ENCODE assay signal across 15 cellular contexts in genomic region chr10:122999347-122999746, GRCh38. TPM values are rescaled to one million over a fixed set of nuclear protein-coding genes. Genes with fewer than 3 reads are reported as not detected.
DNase-seq lines count a peak whose midpoint lies in the region; ATAC-seq, FAIRE-seq and TF ChIP-seq lines count a peak whose summit lies in the region.
"Had no signal": no experiment of that assay in that cellular context is flagged by ENCODE, and none has a peak within 500 bp of the region (broad histone marks: within the 10 kb centered on the region; RNA-seq: fewer than 3 reads in every experiment).

No MANE protein-coding gene starts in this region.

- no peak overlapping the region for H4K12ac ChIP-seq in trophoblast cell (ENCODE audit: low read depth, low read length)

- H3K4me1 Mint-ChIP-seq in activated T-cell treated with anti-CD3 and anti-CD28 coated beads, Interleukin-2, amount 50 U/mL, for 72 hours (ENCODE audit: low read depth) = peaks cover 21% of the 10 kb centered on the region

- no peaks in the 10 kb centered on the region for H3K27me3 Mint-ChIP-seq in activated T-cell treated with anti-CD3 and anti-CD28 coated beads, Interleukin-2, amount 50 U/mL, for 72 hours (ENCODE audit: low read depth)

- H3K23ac ChIP-seq in trophoblast cell (ENCODE audit: low read length) = no peak overlapping the region

- H3K79me2 ChIP-seq in trophoblast cell (ENCODE audit: control insufficient read depth, insufficient read depth, low read length, poor library complexity) = no peaks in the 10 kb centered on the region

- H3K4me3 ChIP-seq in bronchial epithelial cell (ENCODE audit: low read depth, low read length) = no peak overlapping the region
- no peak overlapping the region for H3K4me3 ChIP-seq in small intestine (ENCODE audit: low read depth in 1 of 2, low read length in 2 of 2)
- no peak overlapping the region for H3K4me3 ChIP-seq in trophoblast cell (ENCODE audit: low read depth, low read length)
- H3K4me3 ChIP-seq: psoas muscle, thyroid gland had no signal

- no peak for ATAC-seq in activated T-cell treated with anti-CD3 and anti-CD28 coated beads, Interleukin-2, amount 50 U/mL, for 72 hours (replicated peaks in 1 of 2)
- ATAC-seq: psoas muscle had no signal

- H3K14ac ChIP-seq in trophoblast cell (ENCODE audit: low read length) = no peak overlapping the region

- H3K9me3 ChIP-seq in small intestine (ENCODE audit: control insufficient read depth, low read depth) (no peaks in the 10 kb centered on the region), trophoblast cell (ENCODE audit: insufficient read depth, low read depth, low read length) (no peaks in the 10 kb centered on the region)
- H3K9me3 ChIP-seq: psoas muscle, thyroid gland had no signal

- no peak overlapping the region for H3K18ac ChIP-seq in trophoblast cell (ENCODE audit: low read length)

- H4K8ac ChIP-seq in trophoblast cell (ENCODE audit: low read depth, low read length) = no peak overlapping the region

- peaks cover 3 to 18% of the 10 kb centered on the region in 2 donors for H3K36me3 Mint-ChIP-seq in activated T-cell treated with anti-CD3 and anti-CD28 coated beads, Interleukin-2, amount 50 U/mL, for 72 hours (ENCODE audit: insufficient read depth in 2 of 2)

- peak overlapping the region; percentile 55 for H3K27ac Mint-ChIP-seq in activated T-cell treated with anti-CD3 and anti-CD28 coated beads, Interleukin-2, amount 50 U/mL, for 72 hours

- WGBS in small intestine, 3 donors = 25 to 49% (median 28%) methylated on average over 3 of the region's 3 CpGs
- WGBS in trophoblast cell (ENCODE audit: extremely low coverage, insufficient coverage, insufficient read length) = no CpG with 5 or more reads among the region's 3 CpGs

- no peak overlapping the region for H3K27ac ChIP-seq in small intestine (ENCODE audit: low read depth in 1 of 2, low read length in 1 of 2)
- no peak overlapping the region for H3K27ac ChIP-seq in trophoblast cell (ENCODE audit: low read depth, low read length)
- H3K27ac ChIP-seq: psoas muscle, thyroid gland had no signal

- no peak overlapping the region for H3K9ac ChIP-seq in trophoblast cell (ENCODE audit: low read length)

- H3K36me3 ChIP-seq in bronchial epithelial cell (ENCODE audit: control insufficient read depth, insufficient read depth, low read length) (peaks cover 12% of the 10 kb centered on the region), small intestine (ENCODE audit: control insufficient read depth in 2 of 2, insufficient read depth in 2 of 2, low read length in 2 of 2) (peaks cover 4 to 10% of the 10 kb centered on the region in 2 donors), trophoblast cell (ENCODE audit: control insufficient read depth in 1 of 2, insufficient read depth in 2 of 2, low read length in 2 of 2) (peaks cover 0 to 8% of the 10 kb centered on the region in 2 experiments)

- H3K27me3 ChIP-seq in bronchial epithelial cell (ENCODE audit: control insufficient read depth, insufficient read depth, low read length) (no peaks in the 10 kb centered on the region), small intestine (ENCODE audit: control insufficient read depth in 2 of 2, insufficient read depth in 2 of 2, low read length in 2 of 2) (no peaks in the 10 kb centered on the region), trophoblast cell (ENCODE audit: insufficient read depth, low read length) (no peaks in the 10 kb centered on the region)
- H3K27me3 ChIP-seq: thyroid gland had no signal

- no peak overlapping the region for H2AK5ac ChIP-seq in trophoblast cell (ENCODE audit: low read length)

- H3K4me3 Mint-ChIP-seq in activated T-cell treated with anti-CD3 and anti-CD28 coated beads, Interleukin-2, amount 50 U/mL, for 72 hours = no peak overlapping the region

- H3K4me2 ChIP-seq in trophoblast cell (ENCODE audit: low read length) = no peak overlapping the region

- TF ChIP-seq CTCF in bronchial epithelial cell (IDR thresholded peaks at IDR 0.05; ENCODE audit: insufficient read depth, low read length, severe bottlenecking) = no peak

- H2AFZ ChIP-seq in trophoblast cell (ENCODE audit: insufficient read depth, low read length, poor library complexity) = no peak overlapping the region

- no peak overlapping the region for H2BK5ac ChIP-seq in trophoblast cell (ENCODE audit: low read depth, low read length, poor library complexity)

- H2BK120ac ChIP-seq in trophoblast cell (ENCODE audit: insufficient read depth, low read length, poor library complexity) = no peak overlapping the region

- H3K9me3 Mint-ChIP-seq in activated T-cell treated with anti-CD3 and anti-CD28 coated beads, Interleukin-2, amount 50 U/mL, for 72 hours = no peaks in the 10 kb centered on the region

- H2BK12ac ChIP-seq in trophoblast cell (ENCODE audit: low read length) = no peak overlapping the region

- H3K4me1 ChIP-seq in small intestine (ENCODE audit: control insufficient read depth in 2 of 2, insufficient read depth in 1 of 2, low read depth in 1 of 2, low read length in 1 of 2) (no peaks in the 10 kb centered on the region), trophoblast cell (ENCODE audit: control insufficient read depth in 1 of 2, insufficient read depth in 2 of 2, low read length in 2 of 2) (no peaks in the 10 kb centered on the region)

- H3K4ac ChIP-seq in trophoblast cell (ENCODE audit: low read depth, low read length) = no peak overlapping the region

- DNase-seq in activated T-cell treated with anti-CD3 and anti-CD28 coated beads, Interleukin-2, amount 50 U/mL, for 72 hours = no peak
- DNase-seq in activated T-cell treated with anti-CD3 and anti-CD28 coated beads for 4 hours (no peak), NCI-H146 treated with DMSO at 0.1 percent for 48 hours (lab: John Stamatoyannopoulos, UW; ENCODE audit: unreplicated experiment) (peak; percentile 15), bronchial epithelial cell (ENCODE audit: low read depth) (peak; percentile 25), small intestine (peak; percentile 11), SIG-M5 treated with dmso at 0.1 percent for 504 hours (lab: John Stamatoyannopoulos, UW; ENCODE audit: unreplicated experiment) (no peak), trophoblast cell (no peak), Ammon's horn (ENCODE audit: low spot score) (no peak)
- DNase-seq: activated gamma-delta T cell treated with Interleukin-2 at 50 U/mL for 16 hours, DND-41, islet precursor cell, NCI-H524 treated with DMSO at 0.1 percent for 48 hours, psoas muscle, SIG-M5, thyroid gland had no signal

- H3K79me1 ChIP-seq in trophoblast cell (ENCODE audit: low read length) = no peaks in the 10 kb centered on the region

- no peak overlapping the region for H4K91ac ChIP-seq in trophoblast cell (ENCODE audit: low read depth, low read length)

- FAIRE-seq in bronchial epithelial cell (lab: Jason Lieb, UNC) (no peak), small intestine (lab: Jason Lieb, UNC) (no peak)

RNA-seq across cellular contexts. Expression of gene IKZF5, which starts 9.2 kb away (rescaled TPM):
- 10 to 100 TPM; 13.2 to 15.2 TPM for total RNA-seq in activated T-cell treated with anti-CD3 and anti-CD28 coated beads, Interleukin-2, amount 50 U/mL, for 72 hours
- total RNA-seq in bronchial epithelial cell = 1.9 and 2.1 TPM in 2 replicates
- polyA plus RNA-seq in small intestine = 10 to 100 TPM in 1 of 3 donors, 1 to 10 TPM in 2; 5.1 to 17.0 (median 7.0) TPM
- 8.3 and 9.9 TPM in 2 replicates for polyA plus RNA-seq in trophoblast cell (2013)

RNA-seq across cellular contexts. Expression of gene ACADSB, which starts 9.5 kb away (rescaled TPM):
- total RNA-seq in activated T-cell treated with anti-CD3 and anti-CD28 coated beads, Interleukin-2, amount 50 U/mL, for 72 hours = 10 to 100 TPM; 24.4 to 29.8 TPM
- total RNA-seq in bronchial epithelial cell = 3.4 and 5.4 TPM in 2 replicates
- polyA plus RNA-seq in small intestine = 10 to 100 TPM in 2 of 3 donors, 1 to 10 TPM in 1; 7.7 to 26.4 (median 12.4) TPM
- polyA plus RNA-seq in trophoblast cell (2013) = 3.3 and 3.7 TPM in 2 replicates

RNA-seq across cellular contexts. Expression of gene PSTK, which starts 19.1 kb away (rescaled TPM):
- 1 to 10 TPM; 6.5 to 7.1 TPM for total RNA-seq in activated T-cell treated with anti-CD3 and anti-CD28 coated beads, Interleukin-2, amount 50 U/mL, for 72 hours
- 3.7 and 4.2 TPM in 2 replicates for total RNA-seq in bronchial epithelial cell
- 1 to 10 TPM; 1.4 to 3.4 (median 2.4) TPM for polyA plus RNA-seq in small intestine
- polyA plus RNA-seq in trophoblast cell (2013) = 3.0 and 3.7 TPM in 2 replicates

RNA-seq across cellular contexts. Expression of gene C10orf88, which starts 45.3 kb away (rescaled TPM):
- 10 to 100 TPM; 11.6 to 11.8 TPM for total RNA-seq in activated T-cell treated with anti-CD3 and anti-CD28 coated beads, Interleukin-2, amount 50 U/mL, for 72 hours
- 10.0 and 15.1 TPM in 2 replicates for total RNA-seq in bronchial epithelial cell
- 1 to 10 TPM; 2.7 to 5.6 (median 4.0) TPM for polyA plus RNA-seq in small intestine
- polyA plus RNA-seq in trophoblast cell (2013) = 4.4 and 4.5 TPM in 2 replicates

Comparison
In these comparisons a context has a peak if more than half of its experiments do, and no peak if none do; other contexts are left out.
1. DNase-seq: peak in NCI-H146 treated with DMSO at 0.1 percent for 48 hours (single experiment), bronchial epithelial cell (single experiment) and small intestine (single experiment); none in activated T-cell treated with anti-CD3 and anti-CD28 coated beads, Interleukin-2, amount 50 U/mL, for 72 hours (0 of 2), activated T-cell treated with anti-CD3 and anti-CD28 coated beads for 4 hours (single experiment), SIG-M5 treated with dmso at 0.1 percent for 504 hours (single experiment), trophoblast cell (0 of 2) and Ammon's horn (single experiment).